Comparison of ENCODE assay signal across 11 cellular contexts in the genomic region with DNA sequence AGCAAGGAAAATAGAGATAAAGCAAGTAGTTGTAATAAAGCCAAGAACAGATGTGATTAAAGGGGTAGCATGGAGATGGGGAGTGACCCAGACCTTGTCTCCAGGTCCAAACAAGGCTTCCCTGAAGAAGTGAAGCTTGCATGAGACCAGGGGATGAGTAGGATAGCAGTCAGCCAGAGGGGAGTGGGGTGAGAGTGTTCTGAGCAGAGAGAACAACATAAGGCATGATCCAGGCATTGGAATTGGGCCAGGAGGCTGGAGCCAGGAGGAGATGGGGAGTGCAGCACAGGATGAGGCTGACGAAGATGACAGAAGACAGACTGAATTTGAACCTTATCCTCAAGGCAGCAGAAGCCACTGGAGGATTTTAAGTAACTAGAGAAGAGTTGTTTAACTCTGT. TPM values are rescaled to one million over a fixed set of nuclear protein-coding genes. Genes with fewer than 3 reads are reported as not detected.
DNase-seq lines count a peak whose midpoint lies in the region; ATAC-seq and TF ChIP-seq lines count a peak whose summit lies in the region.
"Had no signal": no experiment of that assay in that cellular context is flagged by ENCODE, and none has a peak within 500 bp of the region (broad histone marks: within the 10 kb centered on the region; RNA-seq: fewer than 3 reads in every experiment).

No MANE protein-coding gene starts in this region.

- no peak overlapping the region; the same call in 1 of the 2 replicates for H3K9ac ChIP-seq in SK-N-SH

- CTCF ChIA-PET in SK-N-SH (lab: Yijun Ruan, JAX), result interaction anchor here (3.9 to 5.4 kb wide), 2 partner anchors 18 to 22 kb away, joined by 17 to 51 read pairs; partner anchors contain the start of gene LYSMD2

- H3K4me2 ChIP-seq in SK-N-SH, result peak overlapping the region; percentile 64

- H3K79me2 ChIP-seq in SK-N-SH (ENCODE audit: insufficient read depth), result peaks cover 18% of the 10 kb centered on the region; the same call in 1 of the 2 replicates

- H3K9me3 ChIP-seq in SK-N-SH (no peaks in the 10 kb centered on the region), psoas muscle (no peaks in the 10 kb centered on the region)

- POLR2A ChIA-PET in SK-N-SH (lab: Yijun Ruan, JAX), result interaction anchor here (1.1 kb wide), 1 partner anchor 9 kb away, joined by 3 read pairs; no protein-coding TSS in a partner anchor

- 4% methylated on average over 1 of the region's 1 CpG for WGBS in SK-N-SH (ENCODE audit: low lambda C conversion rate)
- WGBS in psoas muscle, 3 donors, result 40 to 68% (median 46%) methylated on average over 1 of the region's 1 CpG

- ATAC-seq in psoas muscle, result peak in 2 of 4 donors; percentile 24 to 52

- TF ChIP-seq CTCF in SK-N-SH (IDR thresholded peaks at IDR 0.05) (no peak), foreskin fibroblast (IDR thresholded peaks at IDR 0.05; ENCODE audit: low read depth, low read length) (no peak), psoas muscle (IDR thresholded peaks at IDR 0.05) (no peak)

- no peaks in the 10 kb centered on the region for H3K9me2 ChIP-seq in SK-N-SH

- peaks cover 5% of the 10 kb centered on the region; the same call in 1 of the 2 replicates for H4K20me1 ChIP-seq in SK-N-SH (ENCODE audit: insufficient read depth)

- peak overlapping the region; percentile 80 to 82 for H3K27ac ChIP-seq in SK-N-SH (ENCODE audit: low read depth in 2 of 2, low read length in 1 of 2)
- no peak overlapping the region for H3K27ac ChIP-seq in psoas muscle

- intact Hi-C loops in psoas muscle (cut with DNase I), result no loop called here

- DNase-seq in GM03348 (ENCODE audit: low spot score) (peak; percentile 57), SK-N-SH (peak; percentile 70), foreskin fibroblast (peak; percentile 78 to 93), psoas muscle (peak; percentile 37 to 59), epidermal melanocyte (ENCODE audit: insufficient read length, low spot score) (no peak), RKO (ENCODE audit: low spot score) (no peak), SIG-M5 (lab: John Stamatoyannopoulos, UW) (no peak), NCI-H2227 (lab: John Stamatoyannopoulos, UW; ENCODE audit: unreplicated experiment) (no peak)
- DNase-seq: effector CD4-positive, alpha-beta T cell; mesendoderm; stimulated activated CD4-positive, alpha-beta T cell treated with anti-CD3 and anti-CD28 coated beads, Interleukin-4, amount 100 ng/mL, for 24 hours had no signal

- H3K27me3 ChIP-seq in SK-N-SH (ENCODE audit: insufficient read depth), result no peaks in the 10 kb centered on the region
- no peaks in the 10 kb centered on the region for H3K27me3 ChIP-seq in psoas muscle (ENCODE audit: insufficient read depth in 3 of 3, low read length in 2 of 3)

- H3K4me1 ChIP-seq in SK-N-SH (ENCODE audit: control insufficient read depth in 1 of 2, insufficient read depth in 2 of 2, low read depth in 1 of 2, low read length in 1 of 2), result peaks cover 11 to 18% of the 10 kb centered on the region in 2 experiments
- no peaks in the 10 kb centered on the region for H3K4me1 ChIP-seq in psoas muscle

- peaks cover 21% of the 10 kb centered on the region for H3F3A ChIP-seq in SK-N-SH (replicated peaks; ENCODE audit: insufficient read depth)

- no peak overlapping the region for H2AFZ ChIP-seq in SK-N-SH (ENCODE audit: low read depth)

- no peaks in the 10 kb centered on the region for H3K36me3 ChIP-seq in SK-N-SH (replicated peaks in 1 of 2; ENCODE audit: control insufficient read depth in 1 of 2, insufficient read depth in 2 of 2, low read length in 1 of 2)
- no peaks in the 10 kb centered on the region for H3K36me3 ChIP-seq in psoas muscle (ENCODE audit: insufficient read depth in 1 of 2, low read depth in 1 of 2)

- TF ChIP-seq RAD21 in SK-N-SH (IDR thresholded peaks at IDR 0.05; ENCODE audit: low read length), result no peak

- TF ChIP-seq EP300 in SK-N-SH (IDR thresholded peaks at IDR 0.05; ENCODE audit: borderline replicate concordance in 1 of 2, low read depth in 1 of 2, low read length in 1 of 2), result 0 out of 4 replicates have a peak, but pooled peaks have one; percentile 33

- H3K4me3 ChIP-seq in SK-N-SH (ENCODE audit: low read depth in 2 of 2, low read length in 1 of 2) (no peak overlapping the region), foreskin fibroblast (ENCODE audit: low read depth in 1 of 2, low read length in 2 of 2) (no peak overlapping the region), psoas muscle (no peak overlapping the region)

TF ChIP-seq in SK-N-SH, 30 proteins besides CTCF, POLR2A, EP300 and RAD21:
- no peak for TF ChIP-seq EZH2phosphoT487 (IDR thresholded peaks at IDR 0.05; ENCODE audit: borderline replicate concordance, low read depth)
- no peak for TF ChIP-seq RCOR1 (IDR thresholded peaks at IDR 0.05; ENCODE audit: low read length)
- TF ChIP-seq TAF1 (IDR thresholded peaks at IDR 0.05; ENCODE audit: borderline replicate concordance, low read depth, low read length), result no peak
- peak; percentile 29; the same call in 1 of the 2 replicates for TF ChIP-seq FOSL2 (IDR thresholded peaks at IDR 0.05; ENCODE audit: borderline replicate concordance, low read depth)
- no peak for TF ChIP-seq GABPA (IDR thresholded peaks at IDR 0.05; ENCODE audit: low read depth)
- TF ChIP-seq, protein P1, sequence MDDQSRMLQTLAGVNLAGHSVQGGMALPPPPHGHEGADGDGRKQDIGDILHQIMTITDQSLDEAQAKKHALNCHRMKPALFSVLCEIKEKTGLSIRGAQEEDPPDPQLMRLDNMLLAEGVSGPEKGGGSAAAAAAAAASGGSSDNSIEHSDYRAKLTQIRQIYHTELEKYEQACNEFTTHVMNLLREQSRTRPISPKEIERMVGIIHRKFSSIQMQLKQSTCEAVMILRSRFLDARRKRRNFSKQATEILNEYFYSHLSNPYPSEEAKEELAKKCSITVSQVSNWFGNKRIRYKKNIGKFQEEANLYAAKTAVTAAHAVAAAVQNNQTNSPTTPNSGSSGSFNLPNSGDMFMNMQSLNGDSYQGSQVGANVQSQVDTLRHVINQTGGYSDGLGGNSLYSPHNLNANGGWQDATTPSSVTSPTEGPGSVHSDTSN (IDR thresholded peaks at IDR 0.05), result peak; percentile 78
- no peak for TF ChIP-seq GATA2 (CRISPR knock-in tag; IDR thresholded peaks at IDR 0.05)
- TF ChIP-seq TCF12 (IDR thresholded peaks at IDR 0.05), result peak; percentile 86
- TF ChIP-seq SIN3A (IDR thresholded peaks at IDR 0.05; ENCODE audit: borderline replicate concordance, low read depth, low read length), result 0 out of 2 replicates have a peak, but pooled peaks have one; percentile 9
- TF ChIP-seq POLR2AphosphoS5 (IDR thresholded peaks at IDR 0.05; ENCODE audit: low read depth, low read length), result peak; percentile 14; the same call in 1 of the 2 replicates
- peak; percentile 90 for TF ChIP-seq NFIC (IDR thresholded peaks at IDR 0.05; ENCODE audit: borderline replicate concordance)
- TF ChIP-seq, protein P2, sequence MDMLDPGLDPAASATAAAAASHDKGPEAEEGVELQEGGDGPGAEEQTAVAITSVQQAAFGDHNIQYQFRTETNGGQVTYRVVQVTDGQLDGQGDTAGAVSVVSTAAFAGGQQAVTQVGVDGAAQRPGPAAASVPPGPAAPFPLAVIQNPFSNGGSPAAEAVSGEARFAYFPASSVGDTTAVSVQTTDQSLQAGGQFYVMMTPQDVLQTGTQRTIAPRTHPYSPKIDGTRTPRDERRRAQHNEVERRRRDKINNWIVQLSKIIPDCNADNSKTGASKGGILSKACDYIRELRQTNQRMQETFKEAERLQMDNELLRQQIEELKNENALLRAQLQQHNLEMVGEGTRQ (IDR thresholded peaks at IDR 0.05; ENCODE audit: borderline replicate concordance, low read depth, low read length), result no peak
- TF ChIP-seq, protein P3, sequence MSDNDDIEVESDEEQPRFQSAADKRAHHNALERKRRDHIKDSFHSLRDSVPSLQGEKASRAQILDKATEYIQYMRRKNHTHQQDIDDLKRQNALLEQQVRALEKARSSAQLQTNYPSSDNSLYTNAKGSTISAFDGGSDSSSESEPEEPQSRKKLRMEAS (IDR thresholded peaks at IDR 0.05; ENCODE audit: low read depth), result 0 out of 2 replicates have a peak, but pooled peaks have one; percentile 50
- no peak for TF ChIP-seq FOXJ3 (CRISPR knock-in tag; IDR thresholded peaks at IDR 0.05)
- TF ChIP-seq NRF1 (IDR thresholded peaks at IDR 0.05; ENCODE audit: low read depth, low read length), result no peak
- TF ChIP-seq, protein P4, sequence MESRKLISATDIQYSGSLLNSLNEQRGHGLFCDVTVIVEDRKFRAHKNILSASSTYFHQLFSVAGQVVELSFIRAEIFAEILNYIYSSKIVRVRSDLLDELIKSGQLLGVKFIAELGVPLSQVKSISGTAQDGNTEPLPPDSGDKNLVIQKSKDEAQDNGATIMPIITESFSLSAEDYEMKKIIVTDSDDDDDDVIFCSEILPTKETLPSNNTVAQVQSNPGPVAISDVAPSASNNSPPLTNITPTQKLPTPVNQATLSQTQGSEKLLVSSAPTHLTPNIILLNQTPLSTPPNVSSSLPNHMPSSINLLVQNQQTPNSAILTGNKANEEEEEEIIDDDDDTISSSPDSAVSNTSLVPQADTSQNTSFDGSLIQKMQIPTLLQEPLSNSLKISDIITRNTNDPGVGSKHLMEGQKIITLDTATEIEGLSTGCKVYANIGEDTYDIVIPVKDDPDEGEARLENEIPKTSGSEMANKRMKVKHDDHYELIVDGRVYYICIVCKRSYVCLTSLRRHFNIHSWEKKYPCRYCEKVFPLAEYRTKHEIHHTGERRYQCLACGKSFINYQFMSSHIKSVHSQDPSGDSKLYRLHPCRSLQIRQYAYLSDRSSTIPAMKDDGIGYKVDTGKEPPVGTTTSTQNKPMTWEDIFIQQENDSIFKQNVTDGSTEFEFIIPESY (IDR thresholded peaks at IDR 0.05; ENCODE audit: borderline replicate concordance, low read depth), result no peak

RNA-seq across cellular contexts. Expression of gene TMOD2, which starts 7.2 kb away (rescaled TPM):
- 2.7 and 4.4 TPM in 2 replicates for polyA plus RNA-seq in SK-N-SH (2012; rRNA removed)
- 4.3 TPM in 2 replicates for polyA plus RNA-seq in SK-N-SH (2012; cell fraction: cytosol; rRNA removed)
- polyA plus RNA-seq in SK-N-SH (2012; cell fraction: nucleus; rRNA removed), result 3.1 and 6.4 TPM in 2 replicates
- 1 to 10 TPM; 2.1 to 5.8 (median 2.1) TPM for total RNA-seq in psoas muscle
- 1 to 10 TPM in 1 of 3 donors, under 1 TPM in 2; 0.49 to 2.6 (median 0.82) TPM for polyA plus RNA-seq in psoas muscle

RNA-seq across cellular contexts. Expression of gene LYSMD2, which starts 21.2 kb away (rescaled TPM):
- polyA plus RNA-seq in SK-N-SH (2012; rRNA removed) (10.3 and 14.2 TPM in 2 replicates), psoas muscle (1 to 10 TPM; 4.3 to 9.7 (median 6.8) TPM)
- polyA plus RNA-seq in SK-N-SH (2012; cell fraction: cytosol; rRNA removed), result 20.2 and 24.9 TPM in 2 replicates
- polyA plus RNA-seq in SK-N-SH (2012; cell fraction: nucleus; rRNA removed), result 6.6 and 8.0 TPM in 2 replicates
- 10 to 100 TPM in 2 of 4 donors, 1 to 10 TPM in 2; 5.6 to 16.8 (median 9.8) TPM for total RNA-seq in psoas muscle

Comparison
In these comparisons a context has a peak if more than half of its experiments do, and no peak if none do; other contexts are left out.
1. DNase-seq: peak in GM03348 (single experiment), SK-N-SH (single experiment), foreskin fibroblast (2 of 2) and psoas muscle (2 of 2); none in epidermal melanocyte (single experiment), RKO (single experiment), SIG-M5 (single experiment) and NCI-H2227 (single experiment).